12 cellular contexts compared by ENCODE assay signal in genomic region chr2:72220170-72220569, GRCh38.
DNase-seq lines count a peak whose midpoint lies in the region; ATAC-seq, FAIRE-seq and TF ChIP-seq lines count a peak whose summit lies in the region.
"Had no signal": no experiment of that assay in that cellular context is flagged by ENCODE, and none has a peak within 500 bp of the region (broad histone marks: within the 10 kb centered on the region; RNA-seq: fewer than 3 reads in every experiment).

No MANE protein-coding gene starts in this region.

- H3K27me3 ChIP-seq in cardiac muscle cell (no peaks in the 10 kb centered on the region), heart right ventricle (no peaks in the 10 kb centered on the region)
- H3K27me3 ChIP-seq: suprapubic skin had no signal

- DNase-seq in cardiac muscle cell (ENCODE audit: low read depth in 1 of 2, low spot score in 1 of 2) (peak; percentile 41 to 42), heart right ventricle (no peak), NCI-H524 treated with DMSO at 0.1 percent for 48 hours (lab: John Stamatoyannopoulos, UW) (peak; percentile 45), ecto neural progenitor cell (ENCODE audit: low spot score) (peak; percentile 62), urothelium cell line (ENCODE audit: low spot score) (peak; percentile 32)
- DNase-seq in stimulated activated CD4-positive, alpha-beta T cell treated with anti-CD3 and anti-CD28 coated beads, Interleukin-4, amount 100 ng/mL, for 1 hour = no peak
- DNase-seq: activated T-cell treated with anti-CD3 and anti-CD28 coated beads for 4 hours, lower lobe of right lung had no signal

- TF ChIP-seq CTCF in cardiac muscle cell (IDR thresholded peaks at IDR 0.05; ENCODE audit: low read depth, low read length) = peak; percentile 22
- peak in 1 of 9 donors; percentile 19 for TF ChIP-seq CTCF in heart right ventricle (IDR thresholded peaks at IDR 0.05)

- no peaks in the 10 kb centered on the region for H3K4me1 Mint-ChIP-seq in stimulated activated memory B cell treated with anti-CD40 and anti-IgM and Interleukin-4, amounts not matched to agents 10 μg/mL and 1 μg/mL and 100 μg/mL, for 72 hours

- no peaks in the 10 kb centered on the region for H3K27me3 Mint-ChIP-seq in stimulated activated memory B cell treated with anti-CD40 and anti-IgM and Interleukin-4, amounts not matched to agents 10 μg/mL and 1 μg/mL and 100 μg/mL, for 72 hours

- WGBS in heart right ventricle, 2 donors = 68 to 70% methylated on average over 2 of the region's 2 CpGs

- H3K4me3 ChIP-seq in cardiac muscle cell (no peak overlapping the region), heart right ventricle (no peak overlapping the region)
- H3K4me3 ChIP-seq: lower lobe of right lung, suprapubic skin had no signal

- ATAC-seq in heart right ventricle (no peak), GM18870 (IDR thresholded peaks at IDR 0.05; ENCODE audit: unreplicated experiment) (no peak)
- ATAC-seq in stimulated activated memory B cell treated with anti-CD40 and anti-IgM and Interleukin-4, amounts not matched to agents 10 μg/mL and 1 μg/mL and 100 μg/mL, for 72 hours = no peak
- ATAC-seq: lower lobe of right lung had no signal

- H3K36me3 ChIP-seq in cardiac muscle cell (no peaks in the 10 kb centered on the region), heart right ventricle (no peaks in the 10 kb centered on the region)
- H3K36me3 ChIP-seq: lower lobe of right lung, suprapubic skin had no signal

- H3K36me3 Mint-ChIP-seq in stimulated activated memory B cell treated with anti-CD40 and anti-IgM and Interleukin-4, amounts not matched to agents 10 μg/mL and 1 μg/mL and 100 μg/mL, for 72 hours = peaks cover 10% of the 10 kb centered on the region

- H3K9me3 ChIP-seq in cardiac muscle cell (ENCODE audit: low read depth) (no peaks in the 10 kb centered on the region), heart right ventricle (no peaks in the 10 kb centered on the region)
- H3K9me3 ChIP-seq: lower lobe of right lung, suprapubic skin had no signal

- intact Hi-C loops in heart right ventricle (cut with DNase I) = no loop called here

- H3K4me3 Mint-ChIP-seq in stimulated activated memory B cell treated with anti-CD40 and anti-IgM and Interleukin-4, amounts not matched to agents 10 μg/mL and 1 μg/mL and 100 μg/mL, for 72 hours = no peak overlapping the region

- H3K4me1 ChIP-seq in cardiac muscle cell (ENCODE audit: low read depth) = no peaks in the 10 kb centered on the region
- no peaks in the 10 kb centered on the region for H3K4me1 ChIP-seq in heart right ventricle
- H3K4me1 ChIP-seq: lower lobe of right lung, suprapubic skin had no signal

- H3K27ac Mint-ChIP-seq in stimulated activated memory B cell treated with anti-CD40 and anti-IgM and Interleukin-4, amounts not matched to agents 10 μg/mL and 1 μg/mL and 100 μg/mL, for 72 hours = no peak overlapping the region

- H3K27ac ChIP-seq in cardiac muscle cell (no peak overlapping the region), heart right ventricle (no peak overlapping the region)
- H3K27ac ChIP-seq: C4-2B, lower lobe of right lung, suprapubic skin had no signal

- peaks cover 3% of the 10 kb centered on the region for H3K9me3 Mint-ChIP-seq in stimulated activated memory B cell treated with anti-CD40 and anti-IgM and Interleukin-4, amounts not matched to agents 10 μg/mL and 1 μg/mL and 100 μg/mL, for 72 hours

- FAIRE-seq in urothelium cell line (lab: Jason Lieb, UNC) = no peak

Comparison
In these comparisons a context has a peak if more than half of its experiments do, and no peak if none do; other contexts are left out.
1. DNase-seq: peak in cardiac muscle cell (2 of 2), NCI-H524 treated with DMSO at 0.1 percent for 48 hours (single experiment), ecto neural progenitor cell (single experiment) and urothelium cell line (single experiment); none in heart right ventricle (0 of 2) and stimulated activated CD4-positive, alpha-beta T cell treated with anti-CD3 and anti-CD28 coated beads, Interleukin-4, amount 100 ng/mL, for 1 hour (single experiment).